Comparison of ENCODE assay signal across 26 cellular contexts in genomic region chr14:64265222-64265621, GRCh38. TPM values are rescaled to one million over a fixed set of nuclear protein-coding genes. Genes with fewer than 3 reads are reported as not detected.
DNase-seq lines count a peak whose midpoint lies in the region; ATAC-seq, FAIRE-seq and TF ChIP-seq lines count a peak whose summit lies in the region.
"Had no signal": no experiment of that assay in that cellular context is flagged by ENCODE, and none has a peak within 500 bp of the region (broad histone marks: within the 10 kb centered on the region; RNA-seq: fewer than 3 reads in every experiment).

No MANE protein-coding gene starts in this region.

- H3K36me3 ChIP-seq in Karpas-422 (ENCODE audit: insufficient read depth, low read length) (no peaks in the 10 kb centered on the region), OCI-LY7 (ENCODE audit: insufficient read depth, low read length) (no peaks in the 10 kb centered on the region)
- H3K36me3 ChIP-seq: BLaER1 treated with 17β-estradiol and CSF1 and Interleukin-3, amounts not matched to agents 10 nM and 100 nM; HAP-1; pancreas; transverse colon had no signal

- TF ChIP-seq POLR2A in GM12891 (IDR thresholded peaks at IDR 0.05; ENCODE audit: low read depth, low read length) = no peak

- TF ChIP-seq CTCF in OCI-LY7 (conservative IDR thresholded peaks at IDR 0.05; ENCODE audit: low read length) = no peak

- H3K4me3 ChIP-seq in Karpas-422 (ENCODE audit: low read length) (no peak overlapping the region), OCI-LY7 (ENCODE audit: low read depth, low read length, poor library complexity, severe bottlenecking) (no peak overlapping the region)
- H3K4me3 ChIP-seq: BLaER1 treated with 17β-estradiol and CSF1 and Interleukin-3, amounts not matched to agents 10 nM and 100 nM; HAP-1; lung; pancreas; transverse colon had no signal

- CTCF ChIA-PET in OCI-LY7 (lab: Charles Lee; ENCODE audit: unreplicated experiment) = interaction anchor here (0.6 to 1.4 kb wide), 2 partner anchors 29 to 371 kb away, joined by 3 to 5 read pairs; partner anchors contain the start of gene ESR2

- H3K9me3 Mint-ChIP-seq in memory B cell = no peaks in the 10 kb centered on the region
- H3K9me3 Mint-ChIP-seq: nephron progenitor cell; stimulated activated memory B cell treated with anti-CD40 and anti-IgM and Interleukin-4, amounts not matched to agents 10 μg/mL and 1 μg/mL and 100 μg/mL, for 72 hours; WTC11 had no signal

- peak; percentile 47 for FAIRE-seq in GM12891 (lab: Jason Lieb, UNC)
- FAIRE-seq: pancreas had no signal

- no peak overlapping the region for H3K4me3 Mint-ChIP-seq in memory B cell
- H3K4me3 Mint-ChIP-seq: activated naive CD8-positive, alpha-beta T cell; nephron progenitor cell; stimulated activated memory B cell treated with anti-CD40 and anti-IgM and Interleukin-4, amounts not matched to agents 10 μg/mL and 1 μg/mL and 100 μg/mL, for 72 hours; WTC11 had no signal

- H3K79me2 ChIP-seq in Karpas-422 (ENCODE audit: low read length) (no peaks in the 10 kb centered on the region), OCI-LY7 (ENCODE audit: insufficient read depth, low read depth, low read length) (no peaks in the 10 kb centered on the region)

- peak; percentile 72 for ATAC-seq in memory B cell (ENCODE audit: low read depth)
- ATAC-seq: pancreas; SK-N-SH treated with all-trans-retinoic acid at 6 μM for 48 hours; stimulated activated memory B cell treated with anti-CD40 and anti-IgM and Interleukin-4, amounts not matched to agents 10 μg/mL and 1 μg/mL and 100 μg/mL, for 72 hours; WTC11 had no signal

- no peaks in the 10 kb centered on the region for H3K9me3 ChIP-seq in Karpas-422 (ENCODE audit: low read length)
- H3K9me3 ChIP-seq in OCI-LY7 (ENCODE audit: low read length) = peaks cover 7% of the 10 kb centered on the region; the same call in 1 of the 2 replicates
- H3K9me3 ChIP-seq: BLaER1 treated with 17β-estradiol and CSF1 and Interleukin-3, amounts not matched to agents 10 nM and 100 nM; HAP-1; pancreas; transverse colon had no signal

- no TSS peak for BruUV-seq in OCI-LY7 (replicated peaks; lab: Mats Ljungman, UMichigan)

- H3K4me2 ChIP-seq in Karpas-422 (ENCODE audit: low read depth, low read length, poor library complexity, severe bottlenecking) (no peak overlapping the region), OCI-LY7 (ENCODE audit: low read length) (no peak overlapping the region)
- H3K4me2 ChIP-seq: BLaER1 treated with 17β-estradiol and CSF1 and Interleukin-3, amounts not matched to agents 10 nM and 100 nM had no signal

- H3K9ac ChIP-seq in Karpas-422 (ENCODE audit: low read length) = no peak overlapping the region
- H3K9ac ChIP-seq: BLaER1 treated with 17β-estradiol and CSF1 and Interleukin-3, amounts not matched to agents 10 nM and 100 nM had no signal

- intact Hi-C loops in OCI-LY7 (cut with micrococcal nuclease; ENCODE audit: unreplicated experiment) = no loop called here

- H4K20me1 ChIP-seq in Karpas-422 (ENCODE audit: insufficient read depth, low read depth, low read length) = no peaks in the 10 kb centered on the region
- H4K20me1 ChIP-seq in OCI-LY7 (ENCODE audit: insufficient read depth, low read length) = no peaks in the 10 kb centered on the region
- H4K20me1 ChIP-seq: BLaER1 treated with 17β-estradiol and CSF1 and Interleukin-3, amounts not matched to agents 10 nM and 100 nM had no signal

- H3K27me3 Mint-ChIP-seq in memory B cell = no peaks in the 10 kb centered on the region
- H3K27me3 Mint-ChIP-seq: activated CD4-positive, alpha-beta T cell treated with anti-CD3 and anti-CD28 coated beads, Interleukin-2, amount 10 ng/mL, durations not matched to agents 24 days and 14 days; activated naive CD8-positive, alpha-beta T cell; stimulated activated memory B cell treated with anti-CD40 and anti-IgM and Interleukin-4, amounts not matched to agents 10 μg/mL and 1 μg/mL and 100 μg/mL, for 72 hours had no signal

- H3K9me2 ChIP-seq in Karpas-422 (replicated peaks; ENCODE audit: insufficient read depth, low read length) (no peaks in the 10 kb centered on the region), OCI-LY7 (ENCODE audit: insufficient read depth, low read length) (no peaks in the 10 kb centered on the region)

- no peaks in the 10 kb centered on the region for H3K36me3 Mint-ChIP-seq in memory B cell
- H3K36me3 Mint-ChIP-seq: activated naive CD8-positive, alpha-beta T cell; WTC11 had no signal

- H3K4me1 ChIP-seq in Karpas-422 (ENCODE audit: low read length) = peaks cover 17% of the 10 kb centered on the region
- H3K4me1 ChIP-seq in OCI-LY7 (ENCODE audit: insufficient read depth, low read length, poor library complexity, severe bottlenecking) = peaks cover 12% of the 10 kb centered on the region
- H3K4me1 ChIP-seq: HAP-1, pancreas, transverse colon had no signal

- DNase-seq in GM12891 (ENCODE audit: insufficient read length, low spot score) (no peak), Karpas-422 (peak; percentile 56), OCI-LY7 (ENCODE audit: low spot score) (peak; percentile 16), memory B cell (ENCODE audit: low spot score in 2 of 2) (no peak), NCI-H1436 treated with DMSO at 0.1 percent for 48 hours (lab: John Stamatoyannopoulos, UW) (no peak), nucleus accumbens (lab: John Stamatoyannopoulos, UW) (no peak)
- no peak for DNase-seq in activated T-cell treated with anti-CD3 and anti-CD28 coated beads, Interleukin-2, amount 50 U/mL, for 1 hour
- DNase-seq: activated CD4-positive, alpha-beta T cell treated with anti-CD3 and anti-CD28 coated beads, Interleukin-2, amount 10 ng/mL, durations not matched to agents 24 days and 14 days; activated CD8-positive, alpha-beta memory T cell treated with anti-CD3 and anti-CD28 coated beads for 24 hours; activated T-cell treated with anti-CD3 and anti-CD28 coated beads for 4 hours; DMS153; effector CD4-positive, alpha-beta T cell; hippocampal formation; NCI-H2107; NCI-H748 treated with DMSO at 0.1 percent for 48 hours; nephron progenitor cell; pancreas; T-helper 9 cell; transverse colon had no signal

- H3K27ac Mint-ChIP-seq in memory B cell = peak overlapping the region; percentile 60
- H3K27ac Mint-ChIP-seq: activated naive CD8-positive, alpha-beta T cell; nephron progenitor cell; WTC11 had no signal

- peak overlapping the region; percentile 30; the same call in 1 of the 2 replicates for H3K27ac ChIP-seq in Karpas-422 (ENCODE audit: low read length)
- H3K27ac ChIP-seq in OCI-LY7 (ENCODE audit: low read depth, low read length, poor library complexity, severe bottlenecking) = no peak overlapping the region
- H3K27ac ChIP-seq: BLaER1 treated with 17β-estradiol and CSF1 and Interleukin-3, amounts not matched to agents 10 nM and 100 nM; pancreas; transverse colon had no signal

- no peaks in the 10 kb centered on the region for H3K27me3 ChIP-seq in Karpas-422 (ENCODE audit: low read length)
- H3K27me3 ChIP-seq: BLaER1 treated with 17β-estradiol and CSF1 and Interleukin-3, amounts not matched to agents 10 nM and 100 nM; pancreas; transverse colon had no signal

- H3K4me1 Mint-ChIP-seq in memory B cell = peaks cover 18% of the 10 kb centered on the region
- H3K4me1 Mint-ChIP-seq: nephron progenitor cell, WTC11 had no signal

- POLR2A ChIA-PET in OCI-LY7 (lab: Charles Lee) = interaction anchor here (0.5 to 1.2 kb wide), 7 partner anchors 19 to 1169 kb away, joined by 3 to 8 read pairs (median 4); no protein-coding TSS in a partner anchor

- peak overlapping the region; percentile 66 for H2AFZ ChIP-seq in Karpas-422 (ENCODE audit: low read length)
- peak overlapping the region; percentile 76; the same call in 1 of the 2 replicates for H2AFZ ChIP-seq in OCI-LY7 (ENCODE audit: low read length)

TF ChIP-seq in GM12891, 5 proteins besides CTCF, POLR2A, EP300 and RAD21:
- TF ChIP-seq TAF1 (IDR thresholded peaks at IDR 0.05; ENCODE audit: low read depth, low read length) (no peak), PAX5 (IDR thresholded peaks at IDR 0.05; ENCODE audit: insufficient read depth, low read length, severe bottlenecking) (no peak), POU2F2 (IDR thresholded peaks at IDR 0.05; ENCODE audit: low read depth, low read length) (no peak), POLR2AphosphoS5 (IDR thresholded peaks at IDR 0.05; ENCODE audit: low read depth, low read length) (no peak), SPI1 (IDR thresholded peaks at IDR 0.05; ENCODE audit: low read depth, low read length) (no peak)

RNA-seq across cellular contexts. Expression of gene ESR2, which starts 28.9 kb away (rescaled TPM):
- polyA plus RNA-seq in GM12891 (2012; ENCODE audit: low read depth, missing spikeins) = 0.64 TPM
- total RNA-seq in Karpas-422 (2014; rRNA removed; shearing (Covaris generic); ENCODE audit: low replicate concordance) = 87.8 and 101 TPM in 2 replicates
- 13.4 and 15.9 TPM in 2 replicates for total RNA-seq in OCI-LY7 (2014; rRNA removed; shearing (Covaris generic))
- 30.4 and 37.7 TPM in 2 replicates for total RNA-seq in OCI-LY7 (2022)
- total RNA-seq: activated CD4-positive, alpha-beta T cell treated with anti-CD3 and anti-CD28 coated beads, Interleukin-2, amount 10 ng/mL, durations not matched to agents 24 days and 14 days had no signal

Comparison
In these comparisons a context has a peak if more than half of its experiments do, and no peak if none do; other contexts are left out.
1. DNase-seq: peak in Karpas-422 (single experiment) and OCI-LY7 (single experiment); none in GM12891 (single experiment), memory B cell (0 of 2), activated T-cell treated with anti-CD3 and anti-CD28 coated beads, Interleukin-2, amount 50 U/mL, for 1 hour (single experiment), NCI-H1436 treated with DMSO at 0.1 percent for 48 hours (single experiment) and nucleus accumbens (0 of 56).